ENCODE assay signal across 7 cellular contexts in the genomic region with DNA sequence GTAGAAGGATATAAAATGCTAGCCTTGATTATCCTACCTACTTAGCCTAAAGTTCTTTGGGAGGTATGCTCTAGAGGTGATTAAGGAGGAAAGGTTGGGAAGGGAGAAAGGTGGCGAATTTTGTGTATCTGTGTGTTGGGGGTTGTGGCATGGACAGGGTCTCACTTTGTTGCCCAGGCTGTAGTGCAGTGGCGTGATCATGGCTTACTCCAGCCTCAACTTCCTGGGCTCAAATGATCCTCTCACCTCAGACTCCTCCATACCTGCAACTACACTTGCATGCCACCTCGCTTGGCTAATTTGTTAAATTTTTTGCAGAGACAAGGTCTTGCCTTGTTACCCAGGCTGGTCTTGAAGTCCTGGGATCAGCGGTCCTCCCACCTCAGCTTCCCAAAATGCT.
"Had no signal": no experiment of that assay in that cellular context is flagged by ENCODE, and none has a peak within 500 bp of the region (broad histone marks: within the 10 kb centered on the region; RNA-seq: fewer than 3 reads in every experiment).

No MANE protein-coding gene starts in this region.

- H3K9me3 ChIP-seq: HAP-1 had no signal

- H3K27ac Mint-ChIP-seq: HFFc6 had no signal

- DNase-seq: GOT3, HFFc6, IMR-90, KG1 had no signal

- H3K36me3 ChIP-seq: HAP-1 had no signal

- ATAC-seq: HCT116, K562 had no signal

- H3K4me3 ChIP-seq: HAP-1, K562 had no signal

- H3K4me3 Mint-ChIP-seq: HFFc6 had no signal
